ENCODE assay signal across 10 cellular contexts in the genomic region with DNA sequence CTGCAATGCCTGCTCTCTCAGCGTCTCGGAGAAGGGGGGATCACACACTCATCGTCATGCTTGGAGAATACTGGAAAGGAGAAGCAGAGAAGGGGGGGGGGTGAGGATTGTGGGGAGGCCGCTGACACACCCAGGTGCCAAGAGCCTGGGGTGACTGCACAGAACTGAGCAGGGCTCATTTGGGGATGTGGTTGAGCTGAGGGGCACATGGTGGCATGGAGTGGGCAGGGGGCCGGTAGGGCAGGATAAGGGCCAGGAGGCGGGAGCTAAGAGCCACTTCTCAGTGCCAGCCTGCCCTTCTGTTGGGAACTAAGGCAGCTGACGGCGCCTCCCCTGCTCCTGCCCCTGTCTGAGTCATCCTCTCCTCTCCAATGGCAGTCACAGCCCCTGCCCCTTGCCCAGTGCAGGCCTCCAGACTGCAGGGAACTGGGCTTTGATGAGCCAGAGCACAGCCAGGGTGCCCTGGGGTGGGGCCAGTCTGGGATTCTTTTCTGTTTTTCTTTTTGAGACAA. TPM values are rescaled to one million over a fixed set of nuclear protein-coding genes. Genes with fewer than 3 reads are reported as not detected.
DNase-seq lines count a peak whose midpoint lies in the region; ATAC-seq, FAIRE-seq and TF ChIP-seq lines count a peak whose summit lies in the region.
"Had no signal": no experiment of that assay in that cellular context is flagged by ENCODE, and none has a peak within 500 bp of the region (broad histone marks: within the 10 kb centered on the region; RNA-seq: fewer than 3 reads in every experiment).

No MANE protein-coding gene starts in this region.

- no peak overlapping the region for H2BK120ac ChIP-seq in IMR-90 (ENCODE audit: low read depth, low read length)

- peaks cover 22% of the 10 kb centered on the region for H3K4me1 ChIP-seq in IMR-90 (ENCODE audit: control insufficient read depth, insufficient read depth, low read length)
- peaks cover 27 to 41% of the 10 kb centered on the region in 2 experiments for H3K4me1 ChIP-seq in K562 (replicated peaks in 1 of 2; ENCODE audit: control insufficient read depth in 2 of 2, insufficient read depth in 2 of 2, low read length in 2 of 2)
- peaks cover 9% of the 10 kb centered on the region for H3K4me1 ChIP-seq in CD8-positive, alpha-beta memory T cell (ENCODE audit: insufficient read depth, low read length)

- no peak overlapping the region for H4K91ac ChIP-seq in IMR-90 (ENCODE audit: insufficient read depth, low read depth, low read length)

- no peak for TF ChIP-seq EP300 in K562 (IDR thresholded peaks at IDR 0.05; ENCODE audit: low read length)

- peaks cover 0 to 38% (median 3%) of the 10 kb centered on the region in 3 donors for H3K36me3 Mint-ChIP-seq in naive thymus-derived CD8-positive, alpha-beta T cell
- H3K36me3 Mint-ChIP-seq in CD8-positive, alpha-beta memory T cell: peaks cover 0 to 39% (median 0%) of the 10 kb centered on the region in 3 donors

- H4K5ac ChIP-seq in IMR-90 (ENCODE audit: low read depth, low read length): no peak overlapping the region

- no peaks in the 10 kb centered on the region for H4K20me1 ChIP-seq in IMR-90 (ENCODE audit: insufficient read depth, low read length)
- H4K20me1 ChIP-seq in K562 (replicated peaks; ENCODE audit: control insufficient read depth, insufficient read depth, low read length): peaks cover 13% of the 10 kb centered on the region

- H3K9me3 Mint-ChIP-seq in naive thymus-derived CD8-positive, alpha-beta T cell: no peaks in the 10 kb centered on the region
- H3K9me3 Mint-ChIP-seq in CD8-positive, alpha-beta memory T cell: no peaks in the 10 kb centered on the region
- H3K9me3 Mint-ChIP-seq: IgD-negative memory B cell had no signal

- no peak overlapping the region for H4K8ac ChIP-seq in IMR-90 (ENCODE audit: low read depth in 2 of 2, low read length in 2 of 2)

- DNase-seq in CD1c-positive myeloid dendritic cell (ENCODE audit: extremely low spot score) (peak; percentile 92), IMR-90 (peak; percentile 51), K562 (ENCODE audit: extremely low read depth in 1 of 4, low spot score in 3 of 4) (no peak)
- DNase-seq in naive thymus-derived CD8-positive, alpha-beta T cell: no peak
- DNase-seq in CD8-positive, alpha-beta memory T cell: no peak

- no peaks in the 10 kb centered on the region for H3K79me2 ChIP-seq in K562 (ENCODE audit: control insufficient read depth, insufficient read depth, low read length)

- peak overlapping the region; percentile 9 for H2AK9ac ChIP-seq in IMR-90 (replicated peaks; ENCODE audit: low read depth, low read length, poor library complexity)

- no peaks in the 10 kb centered on the region for H3K27me3 Mint-ChIP-seq in naive thymus-derived CD8-positive, alpha-beta T cell
- H3K27me3 Mint-ChIP-seq in CD8-positive, alpha-beta memory T cell: no peaks in the 10 kb centered on the region
- H3K27me3 Mint-ChIP-seq: IgD-negative memory B cell had no signal

- intact Hi-C loops in IMR-90 (cut with micrococcal nuclease): loop anchor here (10.0 kb wide), 1 partner anchor 178 kb away; the partner anchor contains the start of gene SSBP3
- intact Hi-C loops in K562 (cut with micrococcal nuclease): no loop called here

- H2AFZ ChIP-seq in IMR-90 (replicated peaks; ENCODE audit: low read length, poor library complexity) (no peak overlapping the region), K562 (ENCODE audit: low read depth, low read length) (no peak overlapping the region)

- no peaks in the 10 kb centered on the region; a peak in 1 of 4 replicates for H3K79me1 ChIP-seq in IMR-90 (ENCODE audit: low read depth in 1 of 2, low read length in 2 of 2)

- no peak overlapping the region for H3K4me3 Mint-ChIP-seq in naive thymus-derived CD8-positive, alpha-beta T cell
- no peak overlapping the region for H3K4me3 Mint-ChIP-seq in CD8-positive, alpha-beta memory T cell
- H3K4me3 Mint-ChIP-seq: IgD-negative memory B cell had no signal

- ATAC-seq in IMR-90 (ENCODE audit: low read depth) (peak; percentile 72), K562 (no peak), GM18517 (IDR thresholded peaks at IDR 0.05; ENCODE audit: unreplicated experiment) (no peak), GM21360 (IDR thresholded peaks at IDR 0.05; ENCODE audit: unreplicated experiment) (no peak), GM21825 (IDR thresholded peaks at IDR 0.05; ENCODE audit: unreplicated experiment) (no peak)
- no peak for ATAC-seq in naive thymus-derived CD8-positive, alpha-beta T cell

- H2BK20ac ChIP-seq in IMR-90 (ENCODE audit: low read depth, low read length): no peak overlapping the region

- H3K4me1 Mint-ChIP-seq in naive thymus-derived CD8-positive, alpha-beta T cell: peaks cover 5 to 33% (median 13%) of the 10 kb centered on the region in 4 donors
- H3K4me1 Mint-ChIP-seq in CD8-positive, alpha-beta memory T cell: peaks cover 17 to 21% (median 17%) of the 10 kb centered on the region in 3 donors

- no peak overlapping the region for H3K27ac ChIP-seq in IMR-90 (ENCODE audit: insufficient read depth, low read length)
- H3K27ac ChIP-seq in K562 (ENCODE audit: extremely low read depth, low read depth, low read length): no peak overlapping the region
- H3K27ac ChIP-seq in CD8-positive, alpha-beta memory T cell (ENCODE audit: low read depth, low read length): no peak overlapping the region

- H3K9ac ChIP-seq in IMR-90 (ENCODE audit: low read depth, low read length) (no peak overlapping the region), K562 (ENCODE audit: insufficient read depth in 1 of 2, low read depth in 2 of 2, low read length in 2 of 2) (no peak overlapping the region)

- no peaks in the 10 kb centered on the region for H3K9me3 ChIP-seq in IMR-90 (ENCODE audit: control insufficient read depth, insufficient read depth, low read length)
- H3K9me3 ChIP-seq in K562 (replicated peaks; ENCODE audit: control insufficient read depth, insufficient read depth, low read depth, low read length): no peaks in the 10 kb centered on the region
- no peaks in the 10 kb centered on the region for H3K9me3 ChIP-seq in CD8-positive, alpha-beta memory T cell (ENCODE audit: low read length)

- in situ Hi-C loops in IMR-90 (cut with MboI; ENCODE audit: low sequenced_read_pairs) (no loop called here), K562 (cut with MboI) (no loop called here)

- no peak overlapping the region for H3K18ac ChIP-seq in IMR-90 (ENCODE audit: low read depth, low read length)

- no peak for TF ChIP-seq POLR2A in IMR-90 (IDR thresholded peaks at IDR 0.05; ENCODE audit: low read depth, low read length)
- TF ChIP-seq POLR2A in K562 (conservative IDR thresholded peaks at IDR 0.05): no peak

- H3K4ac ChIP-seq in IMR-90 (ENCODE audit: low read depth, low read length): no peak overlapping the region; the same call in 1 of the 2 replicates

- H3K27me3 ChIP-seq in IMR-90 (ENCODE audit: control insufficient read depth, insufficient read depth, low read length): no peaks in the 10 kb centered on the region
- H3K27me3 ChIP-seq in K562 (ENCODE audit: control insufficient read depth in 2 of 2, insufficient read depth in 2 of 2, low read length in 2 of 2): no peaks in the 10 kb centered on the region
- H3K27me3 ChIP-seq in CD8-positive, alpha-beta memory T cell (ENCODE audit: insufficient read depth, low read length, poor library complexity, severe bottlenecking): no peaks in the 10 kb centered on the region

- POLR2A ChIA-PET in IMR-90 (lab: Charles Lee; ENCODE audit: unreplicated experiment) (no interaction called here), K562 (lab: Yijun Ruan, JAX) (interaction anchor here (0.6 to 0.9 kb wide), 4 partner anchors 13 to 392 kb away, joined by 3 to 6 read pairs (median 4); no protein-coding TSS in a partner anchor)
- POLR2A ChIA-PET in naive thymus-derived CD8-positive, alpha-beta T cell (lab: Charles Lee): interaction anchor here (0.6 kb wide), 2 partner anchors 44 to 86 kb away, joined by 3 to 8 read pairs; no protein-coding TSS in a partner anchor
- POLR2A ChIA-PET in CD8-positive, alpha-beta memory T cell (lab: Charles Lee): no interaction called here

- dilution Hi-C loops in IMR-90 (cut with HindIII; ENCODE audit: low sequenced_read_pairs, unreplicated experiment): no loop called here

- CTCF ChIA-PET in IMR-90 (lab: Yijun Ruan, JAX) (interaction anchor here (0.8 kb wide), 1 partner anchor 156 kb away, joined by 3 read pairs; no protein-coding TSS in a partner anchor), K562 (lab: Yijun Ruan, JAX; ENCODE audit: low intra/inter-chr PET ratio) (no interaction called here)
- CTCF ChIA-PET in CD8-positive, alpha-beta memory T cell (lab: Charles Lee): interaction anchor here (1.0 to 2.3 kb wide), 2 partner anchors 262 kb away, joined by 5 to 8 read pairs; no protein-coding TSS in a partner anchor

- no peak overlapping the region for H2BK15ac ChIP-seq in IMR-90 (ENCODE audit: low read depth, low read length)

- no peak overlapping the region for H2BK5ac ChIP-seq in IMR-90 (ENCODE audit: low read depth, low read length, poor library complexity, severe bottlenecking)

- H3K4me3 ChIP-seq in IMR-90 (ENCODE audit: insufficient read depth, low read depth, low read length) (no peak overlapping the region), K562 (no peak overlapping the region)
- no peak overlapping the region for H3K4me3 ChIP-seq in CD8-positive, alpha-beta memory T cell (ENCODE audit: low read length)

- H3K9me1 ChIP-seq in IMR-90 (ENCODE audit: insufficient read depth, low read length) (peaks cover 13% of the 10 kb centered on the region; the same call in 1 of the 2 replicates), K562 (ENCODE audit: control insufficient read depth, insufficient read depth, low read length) (no peaks in the 10 kb centered on the region)

- whole genome bisulfite sequencing in IMR-90 (ENCODE audit: extremely low coverage in 2 of 2, insufficient read length in 1 of 2), 2 experiments: 43% methylated on average over 2 of the region's 8 CpGs; no CpG with 5 or more reads in 1 of the 2 experiments
- 88% methylated on average over 6 of the region's 8 CpGs for WGBS in K562 (ENCODE audit: insufficient coverage, low coverage, missing lambda C conversion rate)

- no peak overlapping the region for H3K14ac ChIP-seq in IMR-90 (replicated peaks; ENCODE audit: low read depth, low read length)

- BruUV-seq in IMR-90 (replicated peaks; lab: Mats Ljungman, UMichigan) (no TSS peak), K562 (replicated peaks; lab: Mats Ljungman, UMichigan) (no TSS peak)

- H3K23ac ChIP-seq in IMR-90 (ENCODE audit: low read depth, low read length): no peak overlapping the region

- H3K36me3 ChIP-seq in IMR-90 (ENCODE audit: control insufficient read depth, insufficient read depth, low read length): peaks cover 20% of the 10 kb centered on the region
- H3K36me3 ChIP-seq in K562 (ENCODE audit: control insufficient read depth, insufficient read depth, low read length): peaks cover 48% of the 10 kb centered on the region
- no peaks in the 10 kb centered on the region for H3K36me3 ChIP-seq in CD8-positive, alpha-beta memory T cell (ENCODE audit: insufficient read depth, low read length)

- peak overlapping the region in 6 of 10 donors; percentile 10 to 68 (median 58) for H3K27ac Mint-ChIP-seq in naive thymus-derived CD8-positive, alpha-beta T cell
- H3K27ac Mint-ChIP-seq in CD8-positive, alpha-beta memory T cell: peak overlapping the region in 3 of 8 donors; percentile 24 to 82 (median 47)

- H2AK5ac ChIP-seq in IMR-90 (ENCODE audit: low read depth, low read length): no peak overlapping the region

- no peak overlapping the region for H3K4me2 ChIP-seq in IMR-90 (ENCODE audit: low read depth, low read length)
- no peak overlapping the region for H3K4me2 ChIP-seq in K562 (ENCODE audit: insufficient read depth, low read length)

- no peak for TF ChIP-seq CTCF in IMR-90 (conservative IDR thresholded peaks at IDR 0.05; ENCODE audit: low read depth, low read length)
- no peak for TF ChIP-seq CTCF in K562 (IDR thresholded peaks at IDR 0.05 in 2 of 3, conservative IDR thresholded peaks at IDR 0.05 in 1 of 3; ENCODE audit: insufficient read depth in 2 of 3, low read depth in 1 of 3, low read length in 3 of 3)

- TF ChIP-seq RAD21 in IMR-90 (IDR thresholded peaks at IDR 0.05; ENCODE audit: low read length): no peak
- TF ChIP-seq RAD21 in K562 (CRISPR knock-in tag; conservative IDR thresholded peaks at IDR 0.05 in 1 of 2, IDR thresholded peaks at IDR 0.05 in 1 of 2): no peak

- FAIRE-seq in K562 (lab: Jason Lieb, UNC): no peak
- FAIRE-seq: keratinocyte had no signal

- no peak overlapping the region for H3K56ac ChIP-seq in IMR-90 (ENCODE audit: extremely low read depth, insufficient read depth, low read length)

RNA-seq across cellular contexts. Expression of gene MRPL37, which starts 27.2 kb away (rescaled TPM):
- total RNA-seq in IMR-90 (2012; rRNA removed): 111 and 132 TPM in 2 replicates
- polyA plus RNA-seq in IMR-90 (2012; rRNA removed): 36.5 and 42.8 TPM in 2 replicates
- polyA plus RNA-seq in IMR-90 (2012; cell fraction: cytosol; rRNA removed): 26.3 and 29.0 TPM in 2 replicates
- 9.5 and 10.4 TPM in 2 replicates for polyA plus RNA-seq in IMR-90 (2012; cell fraction: nucleus; rRNA removed; ENCODE audit: low replicate concordance)
- total RNA-seq in K562 (2011; cell fraction: chromatin; rRNA removed; ENCODE audit: low replicate concordance): 14.4 and 25.2 TPM in 2 replicates
- total RNA-seq in K562 (2011; cell fraction: nucleolus; rRNA removed): 24.8 and 26.6 TPM in 2 replicates
- 26.0 and 33.7 TPM in 2 replicates for total RNA-seq in K562 (2011; cell fraction: nucleoplasm; rRNA removed)
- total RNA-seq in K562 (2014; rRNA removed): 193 and 248 TPM in 2 replicates
- total RNA-seq in K562 (2014; rRNA removed; fragmentation: Illumina TruSeq; extraction: Trizol): 152 TPM in 2 replicates
- 175 and 180 TPM in 2 replicates for total RNA-seq in K562 (2015; rRNA removed; fragmentation: Illumina TruSeq; extraction: Trizol)
- total RNA-seq in K562 (2021): 226 and 236 TPM in 2 replicates
- 66.9 and 72.9 TPM in 2 replicates for polyA plus RNA-seq in K562 (2011; rRNA removed)
- polyA plus RNA-seq in K562 (2011; cell fraction: cytosol; rRNA removed): 93.0 and 93.1 TPM in 2 replicates
- polyA plus RNA-seq in K562 (2011; cell fraction: nucleus; rRNA removed): 36.4 and 42.0 TPM in 2 replicates
- polyA plus RNA-seq in K562 (2012): 179 and 203 TPM in 2 replicates
- polyA plus RNA-seq in K562 (2014; fragmentation: Illumina TruSeq; extraction: Trizol): 244 and 303 TPM in 2 replicates
- polyA plus RNA-seq in K562 (2014; fragmentation: Nextera tagmentation; extraction: Ambion mirVana): 10 to 100 TPM; 52.2 to 79.7 TPM
- 202 and 235 TPM in 2 replicates for polyA plus RNA-seq in K562 (2014; rRNA removed)
- 31.8 and 36.8 TPM in 2 replicates for polyA minus RNA-seq in K562 (2011; rRNA and poly(A)+ RNA removed)
- polyA minus RNA-seq in K562 (2011; cell fraction: cytosol; rRNA and poly(A)+ RNA removed): 32.4 and 42.5 TPM in 2 replicates
- polyA minus RNA-seq in K562 (2011; cell fraction: nucleus; rRNA and poly(A)+ RNA removed): 12.3 and 19.7 TPM in 2 replicates
- 10 to 100 TPM; 34.1 to 34.8 TPM for total RNA-seq in naive thymus-derived CD8-positive, alpha-beta T cell
- 10 to 100 TPM; 51.9 to 57.5 (median 53.9) TPM for polyA plus RNA-seq in naive thymus-derived CD8-positive, alpha-beta T cell
- total RNA-seq in CD8-positive, alpha-beta memory T cell: 100 to 1,000 TPM; 226 to 229 TPM
- 58.8 TPM for polyA plus RNA-seq in CD8-positive, alpha-beta memory T cell

RNA-seq across cellular contexts. Expression of gene CYB5RL, which starts 27.3 kb away (rescaled TPM):
- total RNA-seq in IMR-90 (2012; rRNA removed): 3.3 and 3.8 TPM in 2 replicates
- 4.1 and 4.3 TPM in 2 replicates for polyA plus RNA-seq in IMR-90 (2012; rRNA removed)
- 2.4 and 3.3 TPM in 2 replicates for polyA plus RNA-seq in IMR-90 (2012; cell fraction: cytosol; rRNA removed)
- 4.6 and 5.1 TPM in 2 replicates for polyA plus RNA-seq in IMR-90 (2012; cell fraction: nucleus; rRNA removed; ENCODE audit: low replicate concordance)
- total RNA-seq in K562 (2011; cell fraction: chromatin; rRNA removed; ENCODE audit: low replicate concordance): 21.5 and 31.8 TPM in 2 replicates
- 25.8 and 27.7 TPM in 2 replicates for total RNA-seq in K562 (2011; cell fraction: nucleolus; rRNA removed)
- total RNA-seq in K562 (2011; cell fraction: nucleoplasm; rRNA removed): 22.4 and 29.6 TPM in 2 replicates
- total RNA-seq in K562 (2014; rRNA removed): 7.9 and 9.6 TPM in 2 replicates
- 8.3 and 11.2 TPM in 2 replicates for total RNA-seq in K562 (2014; rRNA removed; fragmentation: Illumina TruSeq; extraction: Trizol)
- 10.5 and 12.7 TPM in 2 replicates for total RNA-seq in K562 (2015; rRNA removed; fragmentation: Illumina TruSeq; extraction: Trizol)
- total RNA-seq in K562 (2021): 15.2 and 16.9 TPM in 2 replicates
- 11.3 and 12.3 TPM in 2 replicates for polyA plus RNA-seq in K562 (2011; rRNA removed)
- 15.1 and 18.6 TPM in 2 replicates for polyA plus RNA-seq in K562 (2011; cell fraction: cytosol; rRNA removed)
- polyA plus RNA-seq in K562 (2011; cell fraction: nucleus; rRNA removed): 11.4 and 21.0 TPM in 2 replicates
- polyA plus RNA-seq in K562 (2012): 9.8 and 11.3 TPM in 2 replicates
- polyA plus RNA-seq in K562 (2014; fragmentation: Illumina TruSeq; extraction: Trizol): 14.7 and 18.0 TPM in 2 replicates
- 1 to 10 TPM; 8.8 to 8.9 TPM for polyA plus RNA-seq in K562 (2014; fragmentation: Nextera tagmentation; extraction: Ambion mirVana)
- polyA plus RNA-seq in K562 (2014; rRNA removed): 9.4 and 13.3 TPM in 2 replicates
- 8.3 and 14.1 TPM in 2 replicates for polyA minus RNA-seq in K562 (2011; rRNA and poly(A)+ RNA removed)
- 6.2 and 7.9 TPM in 2 replicates for polyA minus RNA-seq in K562 (2011; cell fraction: cytosol; rRNA and poly(A)+ RNA removed)
- 8.2 and 11.0 TPM in 2 replicates for polyA minus RNA-seq in K562 (2011; cell fraction: nucleus; rRNA and poly(A)+ RNA removed)
- total RNA-seq in naive thymus-derived CD8-positive, alpha-beta T cell: 10 to 100 TPM in 1 of 2 experiments, 1 to 10 TPM in 1; 8.3 to 10.5 TPM
- polyA plus RNA-seq in naive thymus-derived CD8-positive, alpha-beta T cell: 1 to 10 TPM; 2.4 to 4.0 (median 2.5) TPM
- total RNA-seq in CD8-positive, alpha-beta memory T cell: 10 to 100 TPM; 11.8 to 13.9 TPM
- 3.7 TPM for polyA plus RNA-seq in CD8-positive, alpha-beta memory T cell

Comparison
In these comparisons a context has a peak if more than half of its experiments do, and no peak if none do; other contexts are left out.
1. DNase-seq: peak in CD1c-positive myeloid dendritic cell (single experiment) and IMR-90 (single experiment); none in K562 (0 of 4), naive thymus-derived CD8-positive, alpha-beta T cell (0 of 10) and CD8-positive, alpha-beta memory T cell (0 of 5).
2. POLR2A ChIA-PET loops: an anchor here in K562 (0.6 to 0.9 kb wide) and naive thymus-derived CD8-positive, alpha-beta T cell (0.6 kb wide); none called in IMR-90 and CD8-positive, alpha-beta memory T cell.